In the genomic region with DNA sequence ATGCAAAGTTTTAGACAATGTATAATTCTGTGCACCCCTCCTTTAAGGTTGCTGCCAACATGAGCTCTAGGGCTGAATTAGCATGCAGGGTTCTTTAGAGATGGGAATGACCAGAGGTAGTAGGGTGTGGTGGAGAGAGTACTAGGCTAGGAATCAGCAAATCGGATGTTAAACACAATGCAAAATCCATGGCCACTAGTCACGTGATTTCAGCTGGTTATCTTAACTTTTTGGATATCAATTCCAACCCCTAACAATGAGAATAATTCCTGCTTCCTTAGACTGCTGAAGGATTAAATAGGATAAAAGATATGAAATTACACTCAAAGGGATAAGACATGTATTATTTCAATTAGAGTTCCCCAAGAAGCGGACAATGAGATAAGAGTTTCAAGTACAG, we compare ENCODE assay signal across 11 cellular contexts. TPM values are rescaled to one million over a fixed set of nuclear protein-coding genes. Genes with fewer than 3 reads are reported as not detected.
"Had no signal": no experiment of that assay in that cellular context is flagged by ENCODE, and none has a peak within 500 bp of the region (broad histone marks: within the 10 kb centered on the region; RNA-seq: fewer than 3 reads in every experiment).

No MANE protein-coding gene starts in this region.

- H3K27ac ChIP-seq: HL-60, KMS-11 had no signal

- H3K9ac ChIP-seq: KMS-11 had no signal

- DNase-seq: IMR-90, Karpas-422, Kasumi-1, KBM-7, KG1 had no signal

- FAIRE-seq: HTR-8/SVneo had no signal

- H3K4me2 ChIP-seq: KMS-11 had no signal

RNA-seq across cellular contexts. Expression of gene ADRA1D, which starts 26.6 kb away (rescaled TPM):
- total RNA-seq: HT-29, HT1080 had no signal
- polyA plus RNA-seq: IgD-negative memory B cell had no signal
